ENCODE assay signal across 9 cellular contexts in genomic region chr11:79437981-79438630, GRCh38. TPM values are rescaled to one million over a fixed set of nuclear protein-coding genes. Genes with fewer than 3 reads are reported as not detected.
DNase-seq lines count a peak whose midpoint lies in the region; ATAC-seq and TF ChIP-seq lines count a peak whose summit lies in the region.
"Had no signal": no experiment of that assay in that cellular context is flagged by ENCODE, and none has a peak within 500 bp of the region (broad histone marks: within the 10 kb centered on the region; RNA-seq: fewer than 3 reads in every experiment).

No MANE protein-coding gene starts in this region.

- TF ChIP-seq CTCF in foreskin keratinocyte (conservative IDR thresholded peaks at IDR 0.05): no peak

- DNase-seq in HCEC 1CT: peak; percentile 6
- DNase-seq in foreskin keratinocyte: peak; percentile 78 to 86
- DNase-seq in retina: peak; percentile 84
- DNase-seq in NCI-H187 treated with DMSO at 0.1 percent for 48 hours (lab: John Stamatoyannopoulos, UW): no peak
- DNase-seq in stimulated activated CD4-positive, alpha-beta T cell treated with anti-CD3 and anti-CD28 coated beads, Interleukin-15, amount 100 ng/mL, for 24 hours: no peak

- H3K27me3 ChIP-seq in foreskin keratinocyte: no peaks in the 10 kb centered on the region

- H3K27ac ChIP-seq in foreskin keratinocyte: peak overlapping the region; percentile 96

- ATAC-seq in SK-N-SH treated with all-trans-retinoic acid at 6 μM for 48 hours (peak; percentile 8), foreskin keratinocyte (peak; percentile 35), GM18861 (IDR thresholded peaks at IDR 0.05; ENCODE audit: unreplicated experiment) (no peak), GM19395 (IDR thresholded peaks at IDR 0.05; ENCODE audit: unreplicated experiment) (no peak)

- peaks cover 10% of the 10 kb centered on the region for H3K4me1 ChIP-seq in foreskin keratinocyte

TF ChIP-seq in SK-N-SH treated with all-trans-retinoic acid at 6 μM for 48 hours, 23 proteins besides CTCF, POLR2A, EP300 and RAD21:
- TF ChIP-seq ZC3H10 (CRISPR knock-in tag; IDR thresholded peaks at IDR 0.05): no peak
- no peak for TF ChIP-seq ESRRG (CRISPR knock-in tag; IDR thresholded peaks at IDR 0.05)
- TF ChIP-seq ZNF565 (CRISPR knock-in tag; conservative IDR thresholded peaks at IDR 0.05; ENCODE audit: low read depth): no peak
- no peak for TF ChIP-seq ISL1 (CRISPR knock-in tag; IDR thresholded peaks at IDR 0.05)
- TF ChIP-seq TCF4 (CRISPR knock-in tag; IDR thresholded peaks at IDR 0.05; ENCODE audit: borderline replicate concordance): 0 out of 2 replicates have a peak, but pooled peaks have one; percentile 27
- no peak for TF ChIP-seq ZNF8 (CRISPR knock-in tag; IDR thresholded peaks at IDR 0.05)
- TF ChIP-seq CSRNP3 (CRISPR knock-in tag; IDR thresholded peaks at IDR 0.05): no peak
- no peak for TF ChIP-seq TSHZ2 (CRISPR knock-in tag; IDR thresholded peaks at IDR 0.05)
- TF ChIP-seq TOX (CRISPR knock-in tag; IDR thresholded peaks at IDR 0.05; ENCODE audit: borderline replicate concordance): no peak

RNA-seq across cellular contexts. Expression of gene TENM4, which starts 2.7 kb away (rescaled TPM):
- 16.8 and 25.1 TPM in 2 replicates for total RNA-seq in foreskin keratinocyte
- 1.3 and 1.7 TPM in 2 replicates for polyA plus RNA-seq in foreskin keratinocyte
- total RNA-seq: NCI-H460 had no signal

Comparison
In these comparisons a context has a peak if more than half of its experiments do, and no peak if none do; other contexts are left out.
1. DNase-seq: peak in HCEC 1CT (single experiment), foreskin keratinocyte (2 of 2) and retina (single experiment); none in NCI-H187 treated with DMSO at 0.1 percent for 48 hours (single experiment) and stimulated activated CD4-positive, alpha-beta T cell treated with anti-CD3 and anti-CD28 coated beads, Interleukin-15, amount 100 ng/mL, for 24 hours (single experiment).
2. ATAC-seq: peak in SK-N-SH treated with all-trans-retinoic acid at 6 μM for 48 hours (single experiment) and foreskin keratinocyte (single experiment); none in GM18861 (single experiment) and GM19395 (single experiment).